Comparison of ENCODE assay signal across 9 cellular contexts in genomic region chrX:71103110-71103983, GRCh38. TPM values are rescaled to one million over a fixed set of nuclear protein-coding genes. Genes with fewer than 3 reads are reported as not detected.
A peak's percentile ranks its signal among the peaks of the same experiment; 100 is the strongest.
DNase-seq lines count a peak whose midpoint lies in the region; ATAC-seq and TF ChIP-seq lines count a peak whose summit lies in the region.
"Had no signal": no experiment of that assay in that cellular context is flagged by ENCODE, and none has a peak within 500 bp of the region (broad histone marks: within the 10 kb centered on the region; RNA-seq: fewer than 3 reads in every experiment).

No MANE protein-coding gene starts in this region.

- peaks cover 12% of the 10 kb centered on the region for H3K36me3 Mint-ChIP-seq in memory B cell

- DNase-seq in NK-92 treated with Interleukin-12 subunit alpha and Interleukin-12 subunit beta, amount 100 ng/mL, for 24 hours (lab: John Stamatoyannopoulos, UW) = peak; percentile 69
- DNase-seq in NK-92 (lab: John Stamatoyannopoulos, UW; ENCODE audit: unreplicated experiment) (no peak), memory B cell (ENCODE audit: low spot score in 2 of 2) (no peak), ureter (ENCODE audit: low spot score) (peak; percentile 52), NCI-H2107 (lab: John Stamatoyannopoulos, UW) (no peak), DMS153 treated with DMSO at 0.1 percent for 48 hours (lab: John Stamatoyannopoulos, UW; ENCODE audit: unreplicated experiment) (no peak)
- DNase-seq in activated gamma-delta T cell treated with anti-CD3 and anti-CD28 coated beads, Interleukin-2, amount 50 U/mL, for 16 hours (ENCODE audit: low read depth) = peak; percentile 44

- H3K4me2 ChIP-seq in OCI-LY3 (ENCODE audit: low read length) = 0 out of 2 replicates have a peak overlapping the region, but pooled peaks have one; percentile 7

- H3K4me3 Mint-ChIP-seq in memory B cell = peak overlapping the region; percentile 62

- no peaks in the 10 kb centered on the region for H3K79me2 ChIP-seq in OCI-LY3 (ENCODE audit: low read length)

- peak; percentile 56 for ATAC-seq in memory B cell (ENCODE audit: low read depth)

- peaks cover 51% of the 10 kb centered on the region for H3K4me1 Mint-ChIP-seq in memory B cell

- H4K20me1 ChIP-seq in OCI-LY3 (ENCODE audit: insufficient read depth, low read length) = no peaks in the 10 kb centered on the region

- peaks cover 15% of the 10 kb centered on the region for H3K4me1 ChIP-seq in OCI-LY3 (ENCODE audit: low read length)

- no peak for TF ChIP-seq CTCF in OCI-LY3 (IDR thresholded peaks at IDR 0.05; ENCODE audit: low read depth, low read length)

- no peaks in the 10 kb centered on the region for H3K27me3 ChIP-seq in OCI-LY3 (ENCODE audit: low read depth, low read length)

- no peak overlapping the region for H3K9ac ChIP-seq in OCI-LY3 (ENCODE audit: low read length)

- no peak overlapping the region for H2AFZ ChIP-seq in OCI-LY3 (ENCODE audit: low read depth, low read length)

- peak overlapping the region; percentile 92 for H3K27ac Mint-ChIP-seq in memory B cell

- no peak overlapping the region for H3K27ac ChIP-seq in OCI-LY3 (ENCODE audit: low read length)

- no peak overlapping the region for H3K4me3 ChIP-seq in OCI-LY3 (ENCODE audit: low read length)

- H3K36me3 ChIP-seq in OCI-LY3 (replicated peaks; ENCODE audit: low read depth, low read length) = peaks cover 10% of the 10 kb centered on the region

- no peaks in the 10 kb centered on the region for H3K27me3 Mint-ChIP-seq in memory B cell

- H3K9me3 Mint-ChIP-seq in memory B cell = no peaks in the 10 kb centered on the region

- no peaks in the 10 kb centered on the region for H3K9me3 ChIP-seq in OCI-LY3 (ENCODE audit: insufficient read depth, low read length)

RNA-seq across cellular contexts. Expression of gene CXorf65, which starts 3.2 kb away (rescaled TPM):
- total RNA-seq in ureter = not detected
- total RNA-seq: lung microvascular endothelial cell had no signal

RNA-seq across cellular contexts. Expression of gene FOXO4, which starts 7.7 kb away (rescaled TPM):
- 18.9 TPM for total RNA-seq in ureter

RNA-seq across cellular contexts. Expression of gene IL2RG, which starts 8.0 kb away (rescaled TPM):
- 5.6 TPM for total RNA-seq in ureter
- total RNA-seq: lung microvascular endothelial cell had no signal

RNA-seq across cellular contexts. Expression of gene MED12, which starts 15.0 kb away (rescaled TPM):
- 71.4 TPM for total RNA-seq in ureter

RNA-seq across cellular contexts. Expression of gene SNX12, which starts 35.2 kb away (rescaled TPM):
- 82.4 TPM for total RNA-seq in ureter

Comparison
In these comparisons a context has a peak if more than half of its experiments do, and no peak if none do; other contexts are left out.
1. DNase-seq: peak in NK-92 treated with Interleukin-12 subunit alpha and Interleukin-12 subunit beta, amount 100 ng/mL, for 24 hours (single experiment), activated gamma-delta T cell treated with anti-CD3 and anti-CD28 coated beads, Interleukin-2, amount 50 U/mL, for 16 hours (single experiment) and ureter (single experiment); none in NK-92 (single experiment), memory B cell (0 of 2), NCI-H2107 (single experiment) and DMS153 treated with DMSO at 0.1 percent for 48 hours (single experiment).